1 cellular context compared by ENCODE assay signal in the genomic region with DNA sequence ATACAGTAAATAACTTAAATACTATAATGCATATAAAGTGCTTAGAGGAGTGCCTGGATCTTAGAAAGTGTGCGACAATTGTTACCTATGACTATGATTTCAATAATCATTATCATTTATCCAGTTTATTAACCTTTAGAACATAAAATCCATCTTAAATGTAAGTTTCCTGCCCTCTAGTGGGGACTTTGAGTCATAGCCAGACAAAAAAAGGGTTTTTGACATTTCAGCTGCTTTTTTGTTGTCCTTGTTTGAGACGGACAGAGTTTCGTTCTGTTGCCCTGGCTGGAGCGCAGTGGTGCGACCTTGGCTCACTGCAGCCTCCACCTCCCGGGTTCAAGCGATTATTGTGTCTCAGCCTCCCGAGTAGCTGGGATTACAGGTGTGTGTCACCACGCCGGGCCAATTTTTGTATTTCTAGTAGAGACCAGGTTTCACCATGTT.
TF ChIP-seq lines count a peak whose summit lies in the region.

No MANE protein-coding gene starts in this region.

TF ChIP-seq in K562, 482 proteins besides CTCF, POLR2A, EP300 and RAD21 (continued from another document):
- peak; percentile 50; the same call in 1 of the 2 replicates for TF ChIP-seq DEAF1 (CRISPR knock-in tag; IDR thresholded peaks at IDR 0.05)
